24 cellular contexts compared by ENCODE assay signal in genomic region chr16:3591436-3591803, GRCh38. TPM values are rescaled to one million over a fixed set of nuclear protein-coding genes. Genes with fewer than 3 reads are reported as not detected.
"Had no signal": no experiment of that assay in that cellular context is flagged by ENCODE, and none has a peak within 500 bp of the region (broad histone marks: within the 10 kb centered on the region; RNA-seq: fewer than 3 reads in every experiment).

No MANE protein-coding gene starts in this region.

- H3K4me2 ChIP-seq: smooth muscle cell had no signal

- H3K4me1 ChIP-seq: right lobe of liver, transverse colon had no signal

- H3K9me3 ChIP-seq: right lobe of liver, transverse colon had no signal

- H3K27ac Mint-ChIP-seq: activated naive CD4-positive, alpha-beta T cell treated with anti-CD3 and anti-CD28 coated beads for 36 hours; activated T-helper 2 cell treated with anti-CD3 and anti-CD28 coated beads, Interferon-gamma antibody, Interleukin-2, Interleukin-4, amounts not matched to agents 10 μg/mL and 5 μg/mL and 100 μg/mL, durations not matched to agents 14 hours and 24 hours and 36 hours; immature natural killer cell; natural killer cell; progenitor cell of endocrine pancreas had no signal

- DNase-seq: activated CD4-positive, alpha-beta T cell treated with anti-CD3 and anti-CD28 coated beads, Interleukin-2, amount 50 U/mL, for 1 hour; activated CD4-positive, CD25-positive, alpha-beta regulatory T cell; activated naive CD4-positive, alpha-beta T cell treated with anti-CD3 and anti-CD28 coated beads for 36 hours; activated T-cell treated with anti-CD3 and anti-CD28 coated beads for 4 hours; caudate nucleus; foreskin fibroblast; glutamatergic neuron; immature natural killer cell; mesenchymal stem cell; natural killer cell; occipital lobe; stimulated activated CD4-positive, alpha-beta T cell treated with anti-CD3 and anti-CD28 coated beads, Interleukin-4, amount 100 ng/mL, for 4 hours; stimulated activated CD8-positive, alpha-beta memory T cell treated with anti-CD3 and anti-CD28 coated beads, Interleukin-4, amount 100 ng/mL, for 48 hours; stimulated activated naive CD4-positive, alpha-beta T cell treated with Interleukin-2 at 50 U/mL for 16 hours; substantia nigra; SW 1271; transverse colon had no signal

- H3K27me3 Mint-ChIP-seq: progenitor cell of endocrine pancreas had no signal

- FAIRE-seq: colon, endometrium had no signal

- H3K9me3 Mint-ChIP-seq: activated naive CD4-positive, alpha-beta T cell treated with anti-CD3 and anti-CD28 coated beads for 36 hours; activated T-helper 2 cell treated with anti-CD3 and anti-CD28 coated beads, Interferon-gamma antibody, Interleukin-2, Interleukin-4, amounts not matched to agents 10 μg/mL and 5 μg/mL and 100 μg/mL, durations not matched to agents 14 hours and 24 hours and 36 hours; immature natural killer cell; natural killer cell; T-helper 2 cell treated with Interferon-gamma antibody and Interleukin-4, amounts not matched to agents 5 μg/mL and 100 μg/mL, for 36 hours had no signal

- H3K4me3 Mint-ChIP-seq: activated naive CD4-positive, alpha-beta T cell treated with anti-CD3 and anti-CD28 coated beads for 36 hours; immature natural killer cell; natural killer cell; T-helper 2 cell treated with Interferon-gamma antibody and Interleukin-4, amounts not matched to agents 5 μg/mL and 100 μg/mL, for 36 hours had no signal

- H3K27me3 ChIP-seq: right lobe of liver, transverse colon had no signal

- ATAC-seq: natural killer cell, right lobe of liver had no signal

- H3K27ac ChIP-seq: right lobe of liver, transverse colon had no signal

- H3K36me3 ChIP-seq: right lobe of liver, transverse colon had no signal

- H3K4me3 ChIP-seq: right lobe of liver, smooth muscle cell, transverse colon had no signal

RNA-seq across cellular contexts. Expression of gene NLRC3, which starts 14.2 kb away (rescaled TPM):
- total RNA-seq: smooth muscle cell had no signal
